2 cellular contexts compared by ENCODE assay signal in the genomic region with DNA sequence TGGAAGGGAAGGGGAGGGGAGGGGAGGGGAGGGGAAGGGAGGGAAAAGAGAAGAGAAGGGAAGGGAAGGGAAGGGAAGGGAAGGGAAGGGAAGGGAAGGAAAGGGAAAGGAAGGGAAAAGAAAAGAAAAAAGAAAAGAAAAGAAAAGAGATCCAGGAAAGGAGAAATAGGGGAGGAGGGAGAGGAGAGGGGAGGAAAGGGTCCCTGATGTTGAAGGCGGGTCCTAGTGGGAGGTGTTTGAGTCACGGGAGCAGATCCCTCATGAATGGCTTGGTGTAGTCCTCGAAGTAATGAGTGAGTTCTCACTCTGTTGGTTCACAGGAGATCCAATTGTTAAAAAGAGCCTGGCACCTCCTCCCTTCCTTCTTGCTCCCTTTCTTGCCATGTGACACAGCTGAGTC.
TF ChIP-seq lines count a peak whose summit lies in the region.

No MANE protein-coding gene starts in this region.

TF ChIP-seq in HepG2, 621 proteins besides CTCF, POLR2A, EP300 and RAD21:
- TF ChIP-seq PCBP1 (IDR thresholded peaks at IDR 0.05; ENCODE audit: borderline replicate concordance, low read depth, low read length) (0 out of 2 replicates have a peak, but pooled peaks have one; percentile 39), PCBP2 (optimal IDR thresholded peaks at IDR 0.05; ENCODE audit: low read depth, low read length, poor library complexity, severe bottlenecking) (peak; percentile 95), REL (CRISPR knock-in tag; conservative IDR thresholded peaks at IDR 0.05) (0 out of 2 replicates have a peak, but pooled peaks have one; percentile 37), HNRNPK (IDR thresholded peaks at IDR 0.05; ENCODE audit: low read depth, low read length, poor library complexity, severe bottlenecking) (peak; percentile 85)
- TF ChIP-seq, protein P1, sequence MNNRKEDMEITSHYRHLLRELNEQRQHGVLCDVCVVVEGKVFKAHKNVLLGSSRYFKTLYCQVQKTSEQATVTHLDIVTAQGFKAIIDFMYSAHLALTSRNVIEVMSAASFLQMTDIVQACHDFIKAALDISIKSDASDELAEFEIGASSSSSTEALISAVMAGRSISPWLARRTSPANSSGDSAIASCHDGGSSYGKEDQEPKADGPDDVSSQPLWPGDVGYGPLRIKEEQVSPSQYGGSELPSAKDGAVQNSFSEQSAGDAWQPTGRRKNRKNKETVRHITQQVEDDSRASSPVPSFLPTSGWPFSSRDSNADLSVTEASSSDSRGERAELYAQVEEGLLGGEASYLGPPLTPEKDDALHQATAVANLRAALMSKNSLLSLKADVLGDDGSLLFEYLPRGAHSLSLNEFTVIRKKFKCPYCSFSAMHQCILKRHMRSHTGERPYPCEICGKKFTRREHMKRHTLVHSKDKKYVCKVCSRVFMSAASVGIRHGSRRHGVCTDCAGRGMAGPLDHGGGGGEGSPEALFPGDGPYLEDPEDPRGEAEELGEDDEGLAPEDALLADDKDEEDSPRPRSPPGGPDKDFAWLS (CRISPR knock-in tag; IDR thresholded peaks at IDR 0.05; ENCODE audit: borderline replicate concordance) = no peak

TF ChIP-seq in K562, 482 proteins besides CTCF, POLR2A, EP300 and RAD21:
- TF ChIP-seq CHD1 (IDR thresholded peaks at IDR 0.05; ENCODE audit: low read length) = no peak
- TF ChIP-seq, protein P2, sequence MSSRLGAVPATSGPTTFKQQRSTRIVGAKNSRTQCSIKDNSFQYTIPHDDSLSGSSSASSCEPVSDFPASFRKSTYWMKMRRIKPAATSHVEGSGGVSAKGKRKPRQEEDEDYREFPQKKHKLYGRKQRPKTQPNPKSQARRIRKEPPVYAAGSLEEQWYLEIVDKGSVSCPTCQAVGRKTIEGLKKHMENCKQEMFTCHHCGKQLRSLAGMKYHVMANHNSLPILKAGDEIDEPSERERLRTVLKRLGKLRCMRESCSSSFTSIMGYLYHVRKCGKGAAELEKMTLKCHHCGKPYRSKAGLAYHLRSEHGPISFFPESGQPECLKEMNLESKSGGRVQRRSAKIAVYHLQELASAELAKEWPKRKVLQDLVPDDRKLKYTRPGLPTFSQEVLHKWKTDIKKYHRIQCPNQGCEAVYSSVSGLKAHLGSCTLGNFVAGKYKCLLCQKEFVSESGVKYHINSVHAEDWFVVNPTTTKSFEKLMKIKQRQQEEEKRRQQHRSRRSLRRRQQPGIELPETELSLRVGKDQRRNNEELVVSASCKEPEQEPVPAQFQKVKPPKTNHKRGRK (tag; IDR thresholded peaks at IDR 0.05) = 0 out of 2 replicates have a peak, but pooled peaks have one; percentile 48
